Comparison of ENCODE assay signal across 14 cellular contexts in genomic region chr1:110385369-110385768, GRCh38. TPM values are rescaled to one million over a fixed set of nuclear protein-coding genes. Genes with fewer than 3 reads are reported as not detected.
"Had no signal": no experiment of that assay in that cellular context is flagged by ENCODE, and none has a peak within 500 bp of the region (broad histone marks: within the 10 kb centered on the region; RNA-seq: fewer than 3 reads in every experiment).

No MANE protein-coding gene starts in this region.

- H3K4me3 Mint-ChIP-seq: activated naive CD4-positive, alpha-beta T cell treated with anti-CD3 and anti-CD28 coated beads for 36 hours had no signal

- H3K9me3 Mint-ChIP-seq: activated naive CD4-positive, alpha-beta T cell treated with anti-CD3 and anti-CD28 coated beads for 36 hours; activated T-helper 2 cell treated with anti-CD3 and anti-CD28 coated beads, Interferon-gamma antibody, Interleukin-2, Interleukin-4, amounts not matched to agents 10 μg/mL and 5 μg/mL and 100 μg/mL, durations not matched to agents 14 hours and 24 hours and 36 hours; naive thymus-derived CD4-positive, alpha-beta T cell had no signal

- H3K4me3 ChIP-seq: left lung, tibial artery had no signal

- ATAC-seq: left lung had no signal

- DNase-seq: activated CD4-positive, alpha-beta T cell treated with anti-CD3 and anti-CD28 coated beads, Interleukin-2, amount 50 U/mL, for 1 hour; activated CD4-positive, CD25-positive, alpha-beta regulatory T cell; activated naive CD4-positive, alpha-beta T cell treated with anti-CD3 and anti-CD28 coated beads for 36 hours; activated T-cell treated with anti-CD3 and anti-CD28 coated beads for 4 hours; hippocampal formation; kidney; left lung; mammary epithelial cell; naive thymus-derived CD4-positive, alpha-beta T cell; stimulated activated CD4-positive, alpha-beta T cell treated with anti-CD3 and anti-CD28 coated beads, Interleukin-2, amount 100 ng/mL, for 48 hours; stimulated activated naive CD4-positive, alpha-beta T cell; tibial artery had no signal

- H3K27me3 Mint-ChIP-seq: naive thymus-derived CD4-positive, alpha-beta T cell had no signal

- H3K27me3 ChIP-seq: left lung, tibial artery had no signal

- H3K27ac ChIP-seq: tibial artery had no signal

- H3K9me3 ChIP-seq: left lung, tibial artery had no signal

- H3K27ac Mint-ChIP-seq: activated naive CD4-positive, alpha-beta T cell treated with anti-CD3 and anti-CD28 coated beads for 36 hours; activated T-helper 2 cell treated with anti-CD3 and anti-CD28 coated beads, Interferon-gamma antibody, Interleukin-2, Interleukin-4, amounts not matched to agents 10 μg/mL and 5 μg/mL and 100 μg/mL, durations not matched to agents 14 hours and 24 hours and 36 hours had no signal

RNA-seq across cellular contexts. Expression of gene SLC16A4, which starts 5.5 kb away (rescaled TPM):
- total RNA-seq: mononuclear cell had no signal
